In the genomic region with DNA sequence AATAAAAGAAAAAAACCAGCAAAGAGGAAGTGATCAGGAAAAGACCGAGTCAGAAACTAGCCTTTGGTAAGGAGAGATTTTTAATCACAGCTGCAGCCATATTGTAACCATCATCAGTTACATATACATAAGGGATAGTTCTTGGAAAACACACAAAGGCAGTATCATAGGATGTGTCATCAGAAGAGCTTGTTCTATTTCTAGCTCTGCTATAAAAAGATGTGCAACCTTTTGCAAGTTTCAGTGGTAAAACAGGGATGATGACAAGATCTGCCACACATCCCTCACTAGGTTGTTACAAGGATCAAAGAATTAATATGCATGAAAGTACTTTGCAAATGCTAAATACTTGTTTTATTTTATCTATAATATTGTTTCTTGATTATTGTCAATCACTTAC, we compare ENCODE assay signal across 15 cellular contexts.
DNase-seq lines count a peak whose midpoint lies in the region; ATAC-seq and TF ChIP-seq lines count a peak whose summit lies in the region.
"Had no signal": no experiment of that assay in that cellular context is flagged by ENCODE, and none has a peak within 500 bp of the region (broad histone marks: within the 10 kb centered on the region; RNA-seq: fewer than 3 reads in every experiment).

No MANE protein-coding gene starts in this region.

- no peaks in the 10 kb centered on the region for H3K36me3 Mint-ChIP-seq in natural killer cell treated with Interleukin-12 subunit alpha and Interleukin-12 subunit beta and Interleukin-15 and Interleukin-18, amount 100 ng/mL, for 72 hours
- no peaks in the 10 kb centered on the region for H3K36me3 Mint-ChIP-seq in natural killer cell
- peaks cover under 1% of the 10 kb centered on the region for H3K36me3 Mint-ChIP-seq in activated T-helper 17 cell treated with anti-CD3 and anti-CD28 coated beads, Interleukin-2, amount 50 U/mL, for 72 hours (ENCODE audit: low read depth)
- no peaks in the 10 kb centered on the region for H3K36me3 Mint-ChIP-seq in T-helper 2 cell treated with Interferon-gamma antibody and Interleukin-4, amounts not matched to agents 5 μg/mL and 100 μg/mL, for 36 hours (ENCODE audit: low read depth)

- H3K27ac Mint-ChIP-seq in natural killer cell treated with Interleukin-12 subunit alpha and Interleukin-12 subunit beta and Interleukin-15 and Interleukin-18, amount 100 ng/mL, for 72 hours: peak overlapping the region in 1 of 2 donors; percentile 9
- no peak overlapping the region for H3K27ac Mint-ChIP-seq in natural killer cell
- H3K27ac Mint-ChIP-seq in activated T-helper 17 cell treated with anti-CD3 and anti-CD28 coated beads, Interleukin-2, amount 50 U/mL, for 72 hours: no peak overlapping the region
- H3K27ac Mint-ChIP-seq in T-helper 2 cell treated with Interferon-gamma antibody and Interleukin-4, amounts not matched to agents 5 μg/mL and 100 μg/mL, for 36 hours: no peak overlapping the region

- peak; percentile 70 to 89 for ATAC-seq in natural killer cell treated with Interleukin-12 subunit alpha and Interleukin-12 subunit beta and Interleukin-15 and Interleukin-18, amount 100 ng/mL, for 72 hours
- ATAC-seq in natural killer cell (no peak), GM21528 (IDR thresholded peaks at IDR 0.05; ENCODE audit: low FRiP score, unreplicated experiment) (no peak)
- peak; percentile 94 for ATAC-seq in activated T-helper 17 cell treated with anti-CD3 and anti-CD28 coated beads, Interleukin-2, amount 50 U/mL, for 72 hours (replicated peaks)
- ATAC-seq: gastrocnemius medialis had no signal

- H3K9me3 Mint-ChIP-seq in natural killer cell treated with Interleukin-12 subunit alpha and Interleukin-12 subunit beta and Interleukin-15 and Interleukin-18, amount 100 ng/mL, for 72 hours: no peaks in the 10 kb centered on the region
- no peaks in the 10 kb centered on the region for H3K9me3 Mint-ChIP-seq in natural killer cell
- peaks cover 4% of the 10 kb centered on the region for H3K9me3 Mint-ChIP-seq in activated T-helper 17 cell treated with anti-CD3 and anti-CD28 coated beads, Interleukin-2, amount 50 U/mL, for 72 hours
- no peaks in the 10 kb centered on the region for H3K9me3 Mint-ChIP-seq in T-helper 2 cell treated with Interferon-gamma antibody and Interleukin-4, amounts not matched to agents 5 μg/mL and 100 μg/mL, for 36 hours

- peak overlapping the region; percentile 35 for H3K4me3 Mint-ChIP-seq in natural killer cell treated with Interleukin-12 subunit alpha and Interleukin-12 subunit beta and Interleukin-15 and Interleukin-18, amount 100 ng/mL, for 72 hours
- no peak overlapping the region for H3K4me3 Mint-ChIP-seq in natural killer cell
- H3K4me3 Mint-ChIP-seq in activated T-helper 17 cell treated with anti-CD3 and anti-CD28 coated beads, Interleukin-2, amount 50 U/mL, for 72 hours: no peak overlapping the region
- H3K4me3 Mint-ChIP-seq in T-helper 2 cell treated with Interferon-gamma antibody and Interleukin-4, amounts not matched to agents 5 μg/mL and 100 μg/mL, for 36 hours: no peak overlapping the region

- intact Hi-C loops in natural killer cell (cut with micrococcal nuclease): no loop called here

- TF ChIP-seq CTCF in natural killer cell (IDR thresholded peaks at IDR 0.05): no peak

- H3K27me3 Mint-ChIP-seq in natural killer cell treated with Interleukin-12 subunit alpha and Interleukin-12 subunit beta and Interleukin-15 and Interleukin-18, amount 100 ng/mL, for 72 hours: no peaks in the 10 kb centered on the region
- H3K27me3 Mint-ChIP-seq in natural killer cell (ENCODE audit: low read depth in 2 of 2): no peaks in the 10 kb centered on the region
- H3K27me3 Mint-ChIP-seq in activated T-helper 17 cell treated with anti-CD3 and anti-CD28 coated beads, Interleukin-2, amount 50 U/mL, for 72 hours: no peaks in the 10 kb centered on the region
- H3K27me3 Mint-ChIP-seq in T-helper 2 cell treated with Interferon-gamma antibody and Interleukin-4, amounts not matched to agents 5 μg/mL and 100 μg/mL, for 36 hours (ENCODE audit: low read depth): peaks cover 8% of the 10 kb centered on the region

- no peak for DNase-seq in natural killer cell treated with Interleukin-12 subunit alpha and Interleukin-12 subunit beta and Interleukin-15 and Interleukin-18, amount 100 ng/mL, for 72 hours (ENCODE audit: low spot score)
- DNase-seq in natural killer cell (no peak), foreskin melanocyte (peak; percentile 44), hypothalamus (lab: John Stamatoyannopoulos, UW) (no peak)
- no peak for DNase-seq in activated naive CD4-positive, alpha-beta T cell treated with Interleukin-2 at 50 U/mL for 16 hours
- DNase-seq in T-helper 2 cell treated with Interferon-gamma antibody and Interleukin-4, amounts not matched to agents 5 μg/mL and 100 μg/mL, for 36 hours (ENCODE audit: low spot score): no peak
- DNase-seq: activated CD8-positive, alpha-beta memory T cell treated with anti-CD3 and anti-CD28 coated beads, Interleukin-2, amount 50 U/mL, for 48 hours; aorta; gastrocnemius medialis; NCI-H2107; ovary; SK-N-SH; spleen had no signal

- peaks cover 11 to 35% of the 10 kb centered on the region in 2 donors for H3K4me1 Mint-ChIP-seq in natural killer cell treated with Interleukin-12 subunit alpha and Interleukin-12 subunit beta and Interleukin-15 and Interleukin-18, amount 100 ng/mL, for 72 hours (ENCODE audit: low read depth in 2 of 2)
- peaks cover 34 to 52% of the 10 kb centered on the region in 2 donors for H3K4me1 Mint-ChIP-seq in natural killer cell
- H3K4me1 Mint-ChIP-seq in activated T-helper 17 cell treated with anti-CD3 and anti-CD28 coated beads, Interleukin-2, amount 50 U/mL, for 72 hours: peaks cover 6% of the 10 kb centered on the region
- peaks cover 8% of the 10 kb centered on the region for H3K4me1 Mint-ChIP-seq in T-helper 2 cell treated with Interferon-gamma antibody and Interleukin-4, amounts not matched to agents 5 μg/mL and 100 μg/mL, for 36 hours (ENCODE audit: low read depth)

Comparison
In these comparisons a context has a peak if more than half of its experiments do, and no peak if none do; other contexts are left out.
1. ATAC-seq: peak in natural killer cell treated with Interleukin-12 subunit alpha and Interleukin-12 subunit beta and Interleukin-15 and Interleukin-18, amount 100 ng/mL, for 72 hours (2 of 2) and activated T-helper 17 cell treated with anti-CD3 and anti-CD28 coated beads, Interleukin-2, amount 50 U/mL, for 72 hours (single experiment); none in natural killer cell (0 of 3) and GM21528 (single experiment).